11 cellular contexts compared by ENCODE assay signal in genomic region chr6:15389079-15389758, GRCh38.
DNase-seq lines count a peak whose midpoint lies in the region; ATAC-seq and TF ChIP-seq lines count a peak whose summit lies in the region.
"Had no signal": no experiment of that assay in that cellular context is flagged by ENCODE, and none has a peak within 500 bp of the region (broad histone marks: within the 10 kb centered on the region; RNA-seq: fewer than 3 reads in every experiment).

No MANE protein-coding gene starts in this region.

- no peak overlapping the region for H3K9ac ChIP-seq in endodermal cell (ENCODE audit: extremely low read depth, low read length, poor library complexity, severe bottlenecking)

- 81 to 93% methylated on average over 6 of the region's 6 CpGs for WGBS in endodermal cell (ENCODE audit: insufficient coverage in 1 of 2, insufficient read length in 1 of 2), 2 experiments

- H3K27ac ChIP-seq in endodermal cell (ENCODE audit: low read depth, low read length), result no peak overlapping the region
- H3K27ac ChIP-seq: C4-2B, vagina had no signal

- H3K4me1 ChIP-seq in endodermal cell (ENCODE audit: control insufficient read depth, insufficient read depth, low read length), result peaks cover 20% of the 10 kb centered on the region

- no peak for TF ChIP-seq CTCF in endodermal cell (conservative IDR thresholded peaks at IDR 0.05)

- H3K36me3 Mint-ChIP-seq in activated naive CD8-positive, alpha-beta T cell treated with anti-CD3 and anti-CD28 coated beads for 36 hours, result peaks cover 19% of the 10 kb centered on the region
- H3K36me3 Mint-ChIP-seq in endodermal cell (ENCODE audit: low read depth), result peaks cover 11% of the 10 kb centered on the region

- H3K4me1 Mint-ChIP-seq in activated naive CD8-positive, alpha-beta T cell treated with anti-CD3 and anti-CD28 coated beads for 36 hours, result peaks cover 78% of the 10 kb centered on the region
- peaks cover 71% of the 10 kb centered on the region for H3K4me1 Mint-ChIP-seq in endodermal cell

- no peaks in the 10 kb centered on the region for H3K27me3 Mint-ChIP-seq in activated naive CD8-positive, alpha-beta T cell treated with anti-CD3 and anti-CD28 coated beads for 36 hours
- no peaks in the 10 kb centered on the region for H3K27me3 Mint-ChIP-seq in endodermal cell (ENCODE audit: insufficient read depth)

- intact Hi-C loops in Right ventricle myocardium inferior (cut with DNase I) (loop anchor here (5.0 kb wide), 2 partner anchors 142 to 512 kb away; partner anchors contain the start of gene JARID2), cardiac septum (cut with DNase I) (loop anchor here (5.0 kb wide), 1 partner anchor 142 kb away; the partner anchor contains the start of gene JARID2)

- peaks cover 10% of the 10 kb centered on the region for H3K9me3 ChIP-seq in endodermal cell (ENCODE audit: control insufficient read depth, low read length)
- H3K9me3 ChIP-seq: vagina had no signal

- ATAC-seq in Right ventricle myocardium inferior, result peak; percentile 81

- no peaks in the 10 kb centered on the region for H3K27me3 ChIP-seq in endodermal cell (ENCODE audit: control insufficient read depth, insufficient read depth, low read length, poor library complexity, severe bottlenecking)
- H3K27me3 ChIP-seq: vagina had no signal

- H3K4me3 ChIP-seq in endodermal cell (ENCODE audit: low read length), result no peak overlapping the region
- H3K4me3 ChIP-seq: vagina had no signal

- DNase-seq in Right ventricle myocardium inferior (ENCODE audit: missing footprints) (no peak), cardiac septum (ENCODE audit: low spot score) (no peak), islet precursor cell (peak; percentile 15), stromal cell of bone marrow (ENCODE audit: low read depth) (peak; percentile 52), endodermal cell (no peak), KG1 (lab: John Stamatoyannopoulos, UW) (no peak), GM19240 (ENCODE audit: insufficient read length, low spot score) (no peak)
- DNase-seq in activated naive CD8-positive, alpha-beta T cell treated with anti-CD3 and anti-CD28 coated beads for 36 hours, result no peak
- DNase-seq: NCI-H2029 had no signal

- H3K27ac Mint-ChIP-seq in activated naive CD8-positive, alpha-beta T cell treated with anti-CD3 and anti-CD28 coated beads for 36 hours, result peak overlapping the region; percentile 83
- no peak overlapping the region for H3K27ac Mint-ChIP-seq in endodermal cell

- H3K4me3 Mint-ChIP-seq in activated naive CD8-positive, alpha-beta T cell treated with anti-CD3 and anti-CD28 coated beads for 36 hours, result peak overlapping the region; percentile 23
- no peak overlapping the region for H3K4me3 Mint-ChIP-seq in endodermal cell

- H3K36me3 ChIP-seq in endodermal cell (ENCODE audit: control insufficient read depth, insufficient read depth, low read length), result peaks cover 5% of the 10 kb centered on the region
- H3K36me3 ChIP-seq: vagina had no signal

- no peaks in the 10 kb centered on the region for H3K9me3 Mint-ChIP-seq in activated naive CD8-positive, alpha-beta T cell treated with anti-CD3 and anti-CD28 coated beads for 36 hours
- no peaks in the 10 kb centered on the region for H3K9me3 Mint-ChIP-seq in endodermal cell

Comparison
In these comparisons a context has a peak if more than half of its experiments do, and no peak if none do; other contexts are left out.
1. DNase-seq: peak in islet precursor cell (single experiment) and stromal cell of bone marrow (single experiment); none in Right ventricle myocardium inferior (single experiment), cardiac septum (single experiment), activated naive CD8-positive, alpha-beta T cell treated with anti-CD3 and anti-CD28 coated beads for 36 hours (single experiment), endodermal cell (single experiment), KG1 (single experiment) and GM19240 (single experiment).